Comparison of ENCODE assay signal across 8 cellular contexts in genomic region chr19:44746946-44747738, GRCh38. TPM values are rescaled to one million over a fixed set of nuclear protein-coding genes. Genes with fewer than 3 reads are reported as not detected.
DNase-seq lines count a peak whose midpoint lies in the region; ATAC-seq and TF ChIP-seq lines count a peak whose summit lies in the region.

No MANE protein-coding gene starts in this region.

- peak overlapping the region; percentile 70 for H3K4me3 ChIP-seq in choroid plexus epithelial cell (ENCODE audit: low read depth, low read length)

- peak; percentile 31 for ATAC-seq in GM21723 (IDR thresholded peaks at IDR 0.05; ENCODE audit: unreplicated experiment)
- ATAC-seq in left colon, result peak; percentile 75
- no peak for ATAC-seq in HG02840 (IDR thresholded peaks at IDR 0.05; ENCODE audit: low FRiP score, unreplicated experiment)

- intact Hi-C loops in left colon (cut with DNase I, micrococcal nuclease), result no loop called here

- DNase-seq in DMS 273 treated with DMSO at 0.1 percent for 48 hours (lab: John Stamatoyannopoulos, UW) (peak; percentile 37), NCI-H1694 treated with DMSO at 0.1 percent for 48 hours (lab: John Stamatoyannopoulos, UW) (peak; percentile 31), choroid plexus epithelial cell (ENCODE audit: low read depth) (peak; percentile 94), left colon (peak; percentile 97 to 98)
- peak; percentile 97 for DNase-seq in activated CD4-positive, alpha-beta T cell treated with anti-CD3 and anti-CD28 coated beads for 4 hours
- DNase-seq in stimulated activated CD4-positive, alpha-beta T cell treated with anti-CD3 and anti-CD28 coated beads, Interleukin-1b, Interleukin-23, amount 100 ng/mL, for 48 hours, result peak; percentile 93

- no peak for TF ChIP-seq CTCF in choroid plexus epithelial cell (conservative IDR thresholded peaks at IDR 0.05; ENCODE audit: low read depth, low read length)

RNA-seq across cellular contexts. Expression of gene BCL3, which starts 1.4 kb away (rescaled TPM):
- 100 to 1,000 TPM in 1 of 2 donors, 10 to 100 TPM in 1; 81.5 to 103 TPM for total RNA-seq in left colon

RNA-seq across cellular contexts. Expression of gene CBLC, which starts 30.5 kb away (rescaled TPM):
- total RNA-seq in left colon, result 10 to 100 TPM; 79.1 to 84.4 TPM

RNA-seq across cellular contexts. Expression of gene CEACAM16, which starts 48.2 kb away (rescaled TPM):
- under 1 TPM in 1 of 2 donors, not detected in 1; 0.45 TPM for total RNA-seq in left colon

Comparison
In these comparisons a context has a peak if more than half of its experiments do, and no peak if none do; other contexts are left out.
1. DNase-seq: peak in every context shown above with its lines; median percentile 98 in left colon; 97 in activated CD4-positive, alpha-beta T cell treated with anti-CD3 and anti-CD28 coated beads for 4 hours; 94 in choroid plexus epithelial cell; 93 in stimulated activated CD4-positive, alpha-beta T cell treated with anti-CD3 and anti-CD28 coated beads, Interleukin-1b, Interleukin-23, amount 100 ng/mL, for 48 hours; 37 in DMS 273 treated with DMSO at 0.1 percent for 48 hours; 31 in NCI-H1694 treated with DMSO at 0.1 percent for 48 hours.